ENCODE assay signal across 1 cellular context in genomic region chr1:173714759-173715537, GRCh38.
TF ChIP-seq lines count a peak whose summit lies in the region.

A gene with protein sequence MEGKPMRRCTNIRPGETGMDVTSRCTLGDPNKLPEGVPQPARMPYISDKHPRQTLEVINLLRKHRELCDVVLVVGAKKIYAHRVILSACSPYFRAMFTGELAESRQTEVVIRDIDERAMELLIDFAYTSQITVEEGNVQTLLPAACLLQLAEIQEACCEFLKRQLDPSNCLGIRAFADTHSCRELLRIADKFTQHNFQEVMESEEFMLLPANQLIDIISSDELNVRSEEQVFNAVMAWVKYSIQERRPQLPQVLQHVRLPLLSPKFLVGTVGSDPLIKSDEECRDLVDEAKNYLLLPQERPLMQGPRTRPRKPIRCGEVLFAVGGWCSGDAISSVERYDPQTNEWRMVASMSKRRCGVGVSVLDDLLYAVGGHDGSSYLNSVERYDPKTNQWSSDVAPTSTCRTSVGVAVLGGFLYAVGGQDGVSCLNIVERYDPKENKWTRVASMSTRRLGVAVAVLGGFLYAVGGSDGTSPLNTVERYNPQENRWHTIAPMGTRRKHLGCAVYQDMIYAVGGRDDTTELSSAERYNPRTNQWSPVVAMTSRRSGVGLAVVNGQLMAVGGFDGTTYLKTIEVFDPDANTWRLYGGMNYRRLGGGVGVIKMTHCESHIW (plus strand): TSS chr1:173714981. CDS start chr1:173716044, 1,063 bp downstream.

TF ChIP-seq in K562, 482 proteins besides CTCF, POLR2A, EP300 and RAD21 (continued from another document and continues in another):
- TF ChIP-seq HCFC1 (IDR thresholded peaks at IDR 0.05; ENCODE audit: low read depth, low read length) (peak; percentile 91), PRPF4 (IDR thresholded peaks at IDR 0.05; ENCODE audit: insufficient read depth, low read depth, low read length, poor library complexity, severe bottlenecking) (no peak), ZNF436 (CRISPR knock-in tag; IDR thresholded peaks at IDR 0.05) (peak; percentile 62; the same call in 1 of the 2 replicates), ZNF77 (CRISPR knock-in tag; IDR thresholded peaks at IDR 0.05) (no peak), CC2D1A (IDR thresholded peaks at IDR 0.05) (peak; percentile 96), TARDBP (IDR thresholded peaks at IDR 0.05) (0 out of 2 replicates have a peak, but pooled peaks have one; percentile 46), PHTF2 (CRISPR knock-in tag; IDR thresholded peaks at IDR 0.05) (no peak), CXXC5 (CRISPR knock-in tag; IDR thresholded peaks at IDR 0.05) (peak; percentile 88), BCOR (IDR thresholded peaks at IDR 0.05) (peak; percentile 87), MYC (IDR thresholded peaks at IDR 0.05; ENCODE audit: low read depth, low read length) (peak; percentile 79), MYC (CRISPR knock-in tag; IDR thresholded peaks at IDR 0.05; ENCODE audit: borderline replicate concordance, low read depth) (peak; percentile 23; the same call in 1 of the 2 replicates), HNRNPUL1 (IDR thresholded peaks at IDR 0.05; ENCODE audit: low read length) (no peak), POLR2AphosphoS5 (IDR thresholded peaks at IDR 0.05; ENCODE audit: control insufficient read depth, insufficient read depth, low read depth, low read length) (peak; percentile 97), ZHX1 (conservative IDR thresholded peaks at IDR 0.05; ENCODE audit: low read length) (peak; percentile 77; the same call in 1 of the 2 replicates), GATAD2B (IDR thresholded peaks at IDR 0.05; ENCODE audit: borderline replicate concordance) (peak; percentile 77), TCF7 (IDR thresholded peaks at IDR 0.05; ENCODE audit: borderline replicate concordance) (peak; percentile 10; the same call in 1 of the 2 replicates), PPARD (CRISPR knock-in tag; IDR thresholded peaks at IDR 0.05) (no peak), ZNF121 (CRISPR knock-in tag; conservative IDR thresholded peaks at IDR 0.05) (no peak), GABPB2 (CRISPR knock-in tag; conservative IDR thresholded peaks at IDR 0.05) (no peak), MBD2 (IDR thresholded peaks at IDR 0.05; ENCODE audit: borderline replicate concordance, low read depth) (peak; percentile 77; the same call in 1 of the 2 replicates), ZNF668 (CRISPR knock-in tag; IDR thresholded peaks at IDR 0.05) (no peak), KAT7 (CRISPR knock-in tag; IDR thresholded peaks at IDR 0.05; ENCODE audit: borderline replicate concordance) (peak; percentile 98; the same call in 1 of the 2 replicates), ZNF592 (IDR thresholded peaks at IDR 0.05) (no peak; the same call in 1 of the 2 replicates), ESRRA (IDR thresholded peaks at IDR 0.05; ENCODE audit: borderline replicate concordance, low read depth) (peak; percentile 86), MGA (IDR thresholded peaks at IDR 0.05) (peak; percentile 75)
- TF ChIP-seq, protein P1, sequence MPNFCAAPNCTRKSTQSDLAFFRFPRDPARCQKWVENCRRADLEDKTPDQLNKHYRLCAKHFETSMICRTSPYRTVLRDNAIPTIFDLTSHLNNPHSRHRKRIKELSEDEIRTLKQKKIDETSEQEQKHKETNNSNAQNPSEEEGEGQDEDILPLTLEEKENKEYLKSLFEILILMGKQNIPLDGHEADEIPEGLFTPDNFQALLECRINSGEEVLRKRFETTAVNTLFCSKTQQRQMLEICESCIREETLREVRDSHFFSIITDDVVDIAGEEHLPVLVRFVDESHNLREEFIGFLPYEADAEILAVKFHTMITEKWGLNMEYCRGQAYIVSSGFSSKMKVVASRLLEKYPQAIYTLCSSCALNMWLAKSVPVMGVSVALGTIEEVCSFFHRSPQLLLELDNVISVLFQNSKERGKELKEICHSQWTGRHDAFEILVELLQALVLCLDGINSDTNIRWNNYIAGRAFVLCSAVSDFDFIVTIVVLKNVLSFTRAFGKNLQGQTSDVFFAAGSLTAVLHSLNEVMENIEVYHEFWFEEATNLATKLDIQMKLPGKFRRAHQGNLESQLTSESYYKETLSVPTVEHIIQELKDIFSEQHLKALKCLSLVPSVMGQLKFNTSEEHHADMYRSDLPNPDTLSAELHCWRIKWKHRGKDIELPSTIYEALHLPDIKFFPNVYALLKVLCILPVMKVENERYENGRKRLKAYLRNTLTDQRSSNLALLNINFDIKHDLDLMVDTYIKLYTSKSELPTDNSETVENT (CRISPR knock-in tag; IDR thresholded peaks at IDR 0.05): peak; percentile 85
- TF ChIP-seq, protein P2, sequence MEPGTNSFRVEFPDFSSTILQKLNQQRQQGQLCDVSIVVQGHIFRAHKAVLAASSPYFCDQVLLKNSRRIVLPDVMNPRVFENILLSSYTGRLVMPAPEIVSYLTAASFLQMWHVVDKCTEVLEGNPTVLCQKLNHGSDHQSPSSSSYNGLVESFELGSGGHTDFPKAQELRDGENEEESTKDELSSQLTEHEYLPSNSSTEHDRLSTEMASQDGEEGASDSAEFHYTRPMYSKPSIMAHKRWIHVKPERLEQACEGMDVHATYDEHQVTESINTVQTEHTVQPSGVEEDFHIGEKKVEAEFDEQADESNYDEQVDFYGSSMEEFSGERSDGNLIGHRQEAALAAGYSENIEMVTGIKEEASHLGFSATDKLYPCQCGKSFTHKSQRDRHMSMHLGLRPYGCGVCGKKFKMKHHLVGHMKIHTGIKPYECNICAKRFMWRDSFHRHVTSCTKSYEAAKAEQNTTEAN (CRISPR knock-in tag; IDR thresholded peaks at IDR 0.05): 0 out of 2 replicates have a peak, but pooled peaks have one; percentile 75
- TF ChIP-seq, protein P3, sequence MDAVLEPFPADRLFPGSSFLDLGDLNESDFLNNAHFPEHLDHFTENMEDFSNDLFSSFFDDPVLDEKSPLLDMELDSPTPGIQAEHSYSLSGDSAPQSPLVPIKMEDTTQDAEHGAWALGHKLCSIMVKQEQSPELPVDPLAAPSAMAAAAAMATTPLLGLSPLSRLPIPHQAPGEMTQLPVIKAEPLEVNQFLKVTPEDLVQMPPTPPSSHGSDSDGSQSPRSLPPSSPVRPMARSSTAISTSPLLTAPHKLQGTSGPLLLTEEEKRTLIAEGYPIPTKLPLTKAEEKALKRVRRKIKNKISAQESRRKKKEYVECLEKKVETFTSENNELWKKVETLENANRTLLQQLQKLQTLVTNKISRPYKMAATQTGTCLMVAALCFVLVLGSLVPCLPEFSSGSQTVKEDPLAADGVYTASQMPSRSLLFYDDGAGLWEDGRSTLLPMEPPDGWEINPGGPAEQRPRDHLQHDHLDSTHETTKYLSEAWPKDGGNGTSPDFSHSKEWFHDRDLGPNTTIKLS (IDR thresholded peaks at IDR 0.05; ENCODE audit: borderline replicate concordance, low read depth): peak; percentile 73
